In the genomic region with DNA sequence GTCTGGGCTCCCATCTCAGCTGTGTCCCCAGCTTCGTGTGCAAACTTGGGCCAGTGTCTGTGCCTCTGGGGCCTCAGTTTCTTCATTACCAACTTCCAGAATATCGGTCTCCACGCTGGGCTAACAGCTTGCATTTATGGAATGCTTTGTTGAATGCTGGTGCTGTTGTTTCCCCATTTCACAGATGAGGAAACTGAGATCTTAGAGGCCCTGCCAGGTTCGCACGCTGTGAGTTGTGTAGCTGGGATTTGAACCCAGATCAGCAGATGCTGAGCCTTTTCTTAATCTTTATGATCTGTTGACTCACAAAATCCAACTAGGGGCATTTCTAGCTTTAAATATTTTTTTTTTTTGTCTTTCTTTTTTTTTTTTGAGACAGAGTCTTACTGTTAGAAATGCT, we compare ENCODE assay signal across 18 cellular contexts.
"Had no signal": no experiment of that assay in that cellular context is flagged by ENCODE, and none has a peak within 500 bp of the region (broad histone marks: within the 10 kb centered on the region; RNA-seq: fewer than 3 reads in every experiment).

No MANE protein-coding gene starts in this region.

- H3K9me3 Mint-ChIP-seq: immature natural killer cell; naive thymus-derived CD8-positive, alpha-beta T cell had no signal

- H3K27me3 ChIP-seq: foreskin keratinocyte, right atrium auricular region, stomach, transverse colon had no signal

- H3K36me3 Mint-ChIP-seq: immature natural killer cell had no signal

- H3K4me3 Mint-ChIP-seq: immature natural killer cell; naive thymus-derived CD8-positive, alpha-beta T cell had no signal

- ATAC-seq: foreskin keratinocyte; left cardiac atrium; lower lobe of right lung; mucosa of descending colon; naive thymus-derived CD8-positive, alpha-beta T cell had no signal

- H3K27ac Mint-ChIP-seq: immature natural killer cell; naive thymus-derived CD8-positive, alpha-beta T cell had no signal

- DNase-seq: dermis blood vessel endothelial cell; erythroblast; immature natural killer cell; kidney; left cardiac atrium; left ventricle myocardium inferior; lower lobe of right lung; mucosa of descending colon; naive thymus-derived CD8-positive, alpha-beta T cell; small intestine; stimulated activated CD4-positive, alpha-beta T cell treated with anti-CD3 and anti-CD28 coated beads, Interleukin-12 subunit alpha, Interleukin-12 subunit beta, amount 100 ng/mL, for 4 hours; stimulated activated naive CD4-positive, alpha-beta T cell; substantia nigra; transverse colon had no signal

- H3K27ac ChIP-seq: foreskin keratinocyte, left ventricle myocardium inferior, lower lobe of right lung, right atrium auricular region, thoracic aorta, transverse colon had no signal

- H3K27me3 Mint-ChIP-seq: naive thymus-derived CD8-positive, alpha-beta T cell had no signal

- H3K9me3 ChIP-seq: lower lobe of right lung, mucosa of descending colon, thoracic aorta, transverse colon had no signal

- H3K4me1 ChIP-seq: left ventricle myocardium inferior, lower lobe of right lung, right atrium auricular region, transverse colon had no signal

- H3K4me3 ChIP-seq: left ventricle myocardium inferior, lower lobe of right lung, mucosa of descending colon, right atrium auricular region, stomach, thoracic aorta, transverse colon had no signal

- H3K4me1 Mint-ChIP-seq: immature natural killer cell; naive thymus-derived CD8-positive, alpha-beta T cell had no signal

- H3K36me3 ChIP-seq: left ventricle myocardium inferior, lower lobe of right lung, right atrium auricular region, stomach, thoracic aorta, transverse colon had no signal
